In the genomic region with DNA sequence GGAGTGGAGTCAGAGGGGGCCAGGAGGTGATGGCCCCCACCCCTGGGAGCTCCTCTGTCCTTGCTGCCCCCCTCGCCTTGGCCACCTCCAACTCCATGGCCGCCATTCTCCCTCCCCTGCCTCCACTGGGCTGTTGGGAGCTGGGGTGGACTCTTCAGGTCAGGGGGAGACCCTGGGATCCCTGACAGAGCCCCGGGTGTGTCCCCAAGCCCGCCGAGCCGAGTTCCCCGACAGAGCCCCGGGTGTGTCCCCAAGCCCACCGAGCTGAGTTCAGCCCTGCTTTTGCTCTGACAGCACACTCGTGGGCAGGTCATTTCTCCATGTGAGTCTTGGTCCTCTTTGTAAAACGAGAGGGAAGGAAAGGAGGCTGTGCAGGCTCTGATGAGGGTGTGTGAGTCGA, we compare ENCODE assay signal across 32 cellular contexts. TPM values are rescaled to one million over a fixed set of nuclear protein-coding genes. Genes with fewer than 3 reads are reported as not detected.
"Had no signal": no experiment of that assay in that cellular context is flagged by ENCODE, and none has a peak within 500 bp of the region (broad histone marks: within the 10 kb centered on the region; RNA-seq: fewer than 3 reads in every experiment).

No MANE protein-coding gene starts in this region.

- ATAC-seq: effector memory CD8-positive, alpha-beta T cell; esophagus mucosa; gastrocnemius medialis; left cardiac atrium; left lung; left ventricle myocardium superior; lower lobe of right lung; mucosa of descending colon had no signal

- H3K36me3 Mint-ChIP-seq: mesothelial cell of epicardium had no signal

- H3K9me3 Mint-ChIP-seq: dendritic cell treated with granulocyte-macrophage colony-stimulating factor and Interleukin-4, amounts not matched to agents 40 ng/mL and 50 ng/mL, for 4 days; effector memory CD8-positive, alpha-beta T cell; endodermal cell; immature natural killer cell; mesothelial cell of epicardium; naive B cell had no signal

- H3K27me3 ChIP-seq: colonic mucosa, gastrocnemius medialis, hepatocyte, left lung had no signal

- H3K4me3 Mint-ChIP-seq: dendritic cell treated with granulocyte-macrophage colony-stimulating factor and Interleukin-4, amounts not matched to agents 40 ng/mL and 50 ng/mL, for 4 days; effector memory CD8-positive, alpha-beta T cell; endodermal cell; immature natural killer cell; mesothelial cell of epicardium; naive B cell had no signal

- H3K27ac Mint-ChIP-seq: dendritic cell treated with granulocyte-macrophage colony-stimulating factor and Interleukin-4, amounts not matched to agents 40 ng/mL and 50 ng/mL, for 4 days; effector memory CD8-positive, alpha-beta T cell; endodermal cell; immature natural killer cell; mesothelial cell of epicardium had no signal

- H3K36me3 ChIP-seq: colonic mucosa had no signal

- H3K9me3 ChIP-seq: colonic mucosa, esophagus squamous epithelium, gastrocnemius medialis, left lung, lower lobe of right lung, mucosa of descending colon had no signal

- H2AFZ ChIP-seq: hepatocyte had no signal

- H3K79me2 ChIP-seq: hepatocyte had no signal

- H3K27me3 Mint-ChIP-seq: dendritic cell treated with granulocyte-macrophage colony-stimulating factor and Interleukin-4, amounts not matched to agents 40 ng/mL and 50 ng/mL, for 4 days; effector memory CD8-positive, alpha-beta T cell; naive B cell had no signal

- FAIRE-seq: endometrium had no signal

- H3K4me3 ChIP-seq: colonic mucosa, esophagus squamous epithelium, gastrocnemius medialis, hepatocyte, left lung, lower lobe of right lung, mucosa of descending colon had no signal

- H3K4me1 Mint-ChIP-seq: immature natural killer cell, mesothelial cell of epicardium had no signal

- H3K27ac ChIP-seq: colonic mucosa, epithelial cell of prostate, esophagus squamous epithelium, gastrocnemius medialis, hepatocyte, left lung, lower lobe of right lung had no signal

- H3K4me2 ChIP-seq: hepatocyte had no signal

- DNase-seq: colonic mucosa; cortex of kidney; effector CD8-positive, alpha-beta T cell; effector memory CD8-positive, alpha-beta T cell; endodermal cell; erythroblast; esophagus squamous epithelium; foreskin fibroblast; foreskin melanocyte; gastrocnemius medialis; glutamatergic neuron; head of caudate nucleus; hypothalamus; immature natural killer cell; islet precursor cell; left cardiac atrium; left lung; left ventricle myocardium superior; lower lobe of right lung; mesenchymal stem cell; mucosa of descending colon; naive B cell had no signal

- H3K4me1 ChIP-seq: colonic mucosa, lower lobe of right lung had no signal

RNA-seq across cellular contexts. Expression of a gene that starts 13.2 kb away (rescaled TPM):
- total RNA-seq: glomerular endothelial cell, kidney epithelial cell, lung microvascular endothelial cell, myocyte had no signal
